In the genomic region with DNA sequence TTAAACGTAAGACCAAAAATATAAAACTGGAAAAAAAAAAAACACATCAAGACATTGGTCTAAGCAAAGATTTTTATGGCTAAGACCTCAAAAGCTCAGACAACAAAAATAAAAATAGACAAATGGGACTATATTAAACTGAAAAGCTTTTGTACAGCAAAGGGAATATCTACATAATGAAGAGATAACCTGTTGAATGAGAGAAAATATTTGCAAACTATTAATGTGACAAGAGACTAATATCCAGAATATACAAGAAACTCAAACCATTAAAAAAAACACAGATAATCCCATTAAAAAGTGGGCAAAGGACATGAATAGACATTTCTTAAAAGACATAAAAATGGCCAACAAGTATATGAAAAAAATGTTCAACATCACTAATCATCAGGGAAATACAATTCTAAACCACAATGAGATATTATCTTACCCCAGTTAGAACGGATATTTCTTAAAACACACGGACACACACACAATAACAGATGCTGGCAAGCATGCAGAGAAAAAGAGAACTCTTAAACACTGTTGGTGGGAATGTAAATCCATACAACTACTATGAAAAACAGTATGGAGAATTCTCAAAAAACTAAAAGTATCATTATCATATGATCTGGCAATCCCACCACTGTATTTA, we compare ENCODE assay signal across 8 cellular contexts.
"Had no signal": no experiment of that assay in that cellular context is flagged by ENCODE, and none has a peak within 500 bp of the region (broad histone marks: within the 10 kb centered on the region; RNA-seq: fewer than 3 reads in every experiment).

No MANE protein-coding gene starts in this region.

- H3K27ac Mint-ChIP-seq: activated CD4-positive, alpha-beta memory T cell treated with anti-CD3 and anti-CD28 coated beads for 36 hours; activated naive CD8-positive, alpha-beta T cell treated with anti-CD3 and anti-CD28 coated beads, Interleukin-2, amount 10 ng/mL, durations not matched to agents 7 days and 5 days had no signal

- H3K9me3 Mint-ChIP-seq: activated CD4-positive, alpha-beta memory T cell treated with anti-CD3 and anti-CD28 coated beads for 36 hours; activated naive CD8-positive, alpha-beta T cell treated with anti-CD3 and anti-CD28 coated beads, Interleukin-2, amount 10 ng/mL, durations not matched to agents 7 days and 5 days had no signal

- H3K9me3 ChIP-seq: gastrocnemius medialis, transverse colon had no signal

- ATAC-seq: gastrocnemius medialis had no signal

- H3K4me3 Mint-ChIP-seq: activated CD4-positive, alpha-beta memory T cell treated with anti-CD3 and anti-CD28 coated beads for 36 hours; activated naive CD8-positive, alpha-beta T cell treated with anti-CD3 and anti-CD28 coated beads, Interleukin-2, amount 10 ng/mL, durations not matched to agents 7 days and 5 days had no signal

- DNase-seq: activated CD4-positive, alpha-beta memory T cell treated with anti-CD3 and anti-CD28 coated beads for 36 hours; activated CD4-positive, CD25-positive, alpha-beta regulatory T cell treated with anti-CD3 and anti-CD28 coated beads, Interleukin-2, amount 50 U/mL, for 72 hours; activated naive CD8-positive, alpha-beta T cell treated with anti-CD3 and anti-CD28 coated beads, Interleukin-2, amount 10 ng/mL, durations not matched to agents 7 days and 5 days; activated T-cell treated with anti-CD3 and anti-CD28 coated beads, Interleukin-2, amount 50 U/mL, for 48 hours; anterior cingulate cortex; gastrocnemius medialis; transverse colon had no signal

- H3K4me3 ChIP-seq: gastrocnemius medialis, smooth muscle cell, transverse colon had no signal

- H3K27me3 Mint-ChIP-seq: activated CD4-positive, alpha-beta memory T cell treated with anti-CD3 and anti-CD28 coated beads for 36 hours; activated naive CD8-positive, alpha-beta T cell treated with anti-CD3 and anti-CD28 coated beads, Interleukin-2, amount 10 ng/mL, durations not matched to agents 7 days and 5 days had no signal

- H3K4me2 ChIP-seq: smooth muscle cell had no signal

- H3K36me3 ChIP-seq: gastrocnemius medialis had no signal

- H3K27ac ChIP-seq: gastrocnemius medialis, transverse colon had no signal

- H3K27me3 ChIP-seq: gastrocnemius medialis, transverse colon had no signal
